In genomic region chr12:32615441-32615840, GRCh38 we compare ENCODE assay signal across 15 cellular contexts.
"Had no signal": no experiment of that assay in that cellular context is flagged by ENCODE, and none has a peak within 500 bp of the region (broad histone marks: within the 10 kb centered on the region; RNA-seq: fewer than 3 reads in every experiment).

No MANE protein-coding gene starts in this region.

- H3K36me3 Mint-ChIP-seq: activated naive CD8-positive, alpha-beta T cell treated with anti-CD3 and anti-CD28 coated beads, Interleukin-2, amount 10 ng/mL, durations not matched to agents 7 days and 5 days; stimulated activated memory B cell treated with anti-CD40 and anti-IgM and Interleukin-4, amounts not matched to agents 10 μg/mL and 1 μg/mL and 100 μg/mL, for 72 hours had no signal

- H3K4me3 ChIP-seq: gastroesophageal sphincter, thyroid gland had no signal

- H3K9me3 ChIP-seq: gastroesophageal sphincter, thyroid gland had no signal

- H3K4me1 ChIP-seq: gastroesophageal sphincter, thyroid gland had no signal

- H3K4me3 Mint-ChIP-seq: activated naive CD8-positive, alpha-beta T cell treated with anti-CD3 and anti-CD28 coated beads, Interleukin-2, amount 10 ng/mL, durations not matched to agents 7 days and 5 days; central memory CD8-positive, alpha-beta T cell; effector memory CD8-positive, alpha-beta T cell; naive B cell; stimulated activated memory B cell treated with anti-CD40 and anti-IgM and Interleukin-4, amounts not matched to agents 10 μg/mL and 1 μg/mL and 100 μg/mL, for 72 hours had no signal

- H3K27me3 ChIP-seq: brain microvascular endothelial cell, gastroesophageal sphincter, thyroid gland had no signal

- H3K4me1 Mint-ChIP-seq: central memory CD8-positive, alpha-beta T cell had no signal

- H3K27ac ChIP-seq: brain microvascular endothelial cell, epithelial cell of prostate, gastroesophageal sphincter, thyroid gland had no signal

- H3K27me3 Mint-ChIP-seq: naive B cell; stimulated activated memory B cell treated with anti-CD40 and anti-IgM and Interleukin-4, amounts not matched to agents 10 μg/mL and 1 μg/mL and 100 μg/mL, for 72 hours had no signal

- DNase-seq: activated CD4-positive, CD25-positive, alpha-beta regulatory T cell treated with anti-CD3 and anti-CD28 coated beads, Interleukin-2, amount 50 U/mL, for 72 hours; activated naive CD4-positive, alpha-beta T cell; activated naive CD8-positive, alpha-beta T cell treated with anti-CD3 and anti-CD28 coated beads, Interleukin-2, amount 10 ng/mL, durations not matched to agents 7 days and 5 days; activated T-cell treated with anti-CD3 and anti-CD28 coated beads for 4 hours; brain microvascular endothelial cell; dermis blood vessel endothelial cell; effector memory CD8-positive, alpha-beta T cell; islet precursor cell; mammary epithelial cell; naive B cell; thyroid gland had no signal

- H3K9me3 Mint-ChIP-seq: activated naive CD8-positive, alpha-beta T cell treated with anti-CD3 and anti-CD28 coated beads, Interleukin-2, amount 10 ng/mL, durations not matched to agents 7 days and 5 days; central memory CD8-positive, alpha-beta T cell; effector memory CD8-positive, alpha-beta T cell; naive B cell; stimulated activated memory B cell treated with anti-CD40 and anti-IgM and Interleukin-4, amounts not matched to agents 10 μg/mL and 1 μg/mL and 100 μg/mL, for 72 hours had no signal

- H3K27ac Mint-ChIP-seq: activated naive CD8-positive, alpha-beta T cell treated with anti-CD3 and anti-CD28 coated beads, Interleukin-2, amount 10 ng/mL, durations not matched to agents 7 days and 5 days; effector memory CD8-positive, alpha-beta T cell; stimulated activated memory B cell treated with anti-CD40 and anti-IgM and Interleukin-4, amounts not matched to agents 10 μg/mL and 1 μg/mL and 100 μg/mL, for 72 hours had no signal
